1 cellular context compared by ENCODE assay signal in the genomic region with DNA sequence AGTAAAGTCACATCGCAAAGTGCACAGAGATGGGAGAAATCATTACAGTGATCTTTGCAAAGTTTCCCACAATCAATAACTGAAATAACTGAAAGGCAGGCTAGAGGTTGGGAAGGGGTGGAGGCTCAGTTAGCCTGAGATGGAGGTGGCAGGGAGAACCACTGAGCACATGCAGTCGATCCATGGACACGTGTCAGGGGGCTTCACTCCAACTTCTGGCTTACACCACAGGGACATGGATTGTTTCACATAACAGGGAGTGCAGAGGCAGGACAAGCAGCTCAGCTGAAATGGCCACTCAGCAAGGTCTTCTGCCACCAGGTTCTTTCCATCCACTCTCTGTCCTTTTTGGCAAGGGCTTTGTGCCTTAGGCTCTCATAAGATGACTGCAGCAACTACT.
TF ChIP-seq lines count a peak whose summit lies in the region.

No MANE protein-coding gene starts in this region.

TF ChIP-seq in HepG2, 621 proteins besides CTCF, POLR2A, EP300 and RAD21:
- TF ChIP-seq MNT (IDR thresholded peaks at IDR 0.05) (peak; percentile 94), SP5 (CRISPR knock-in tag; IDR thresholded peaks at IDR 0.05; ENCODE audit: borderline replicate concordance, low read depth) (no peak)
